12 cellular contexts compared by ENCODE assay signal in the genomic region with DNA sequence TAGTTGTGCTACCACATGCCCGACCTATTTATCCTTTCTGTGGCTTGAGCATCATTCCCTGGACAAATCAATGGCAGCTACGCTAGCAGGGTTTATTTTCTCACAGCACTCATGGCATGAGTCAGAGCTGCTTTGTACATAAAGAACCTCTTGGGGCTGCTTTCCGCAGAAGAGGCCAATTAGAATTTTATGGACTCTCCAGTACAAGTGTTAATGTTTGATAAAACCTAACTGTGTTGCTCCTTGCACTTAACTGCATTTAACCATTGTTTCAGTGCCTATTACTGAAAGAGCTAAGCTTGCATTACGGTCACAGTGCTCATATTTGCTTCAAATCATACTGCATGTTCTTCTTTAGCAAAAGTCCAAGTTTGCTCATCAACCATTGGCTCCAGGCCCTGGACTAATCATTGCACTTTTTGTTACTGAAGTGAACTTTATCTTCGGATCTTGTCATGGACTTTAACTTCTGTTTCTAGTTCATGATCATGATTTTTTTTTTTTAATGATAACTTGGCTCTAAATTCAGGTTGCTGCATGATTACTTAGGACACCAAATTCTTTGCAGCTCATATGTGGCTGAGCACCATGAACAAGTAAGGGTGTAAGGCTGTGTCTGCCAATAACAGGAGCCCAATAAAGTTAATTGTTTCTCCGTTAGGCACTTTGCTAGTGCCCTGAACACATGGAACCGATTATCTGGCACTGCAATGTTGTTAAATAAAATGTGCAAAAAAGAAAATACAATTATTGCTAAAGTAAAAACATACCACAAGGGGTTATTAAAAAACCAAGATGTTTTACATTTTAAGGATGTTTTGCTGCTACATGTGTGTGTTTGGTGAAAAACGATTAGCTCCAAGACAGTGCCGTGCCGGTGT.
DNase-seq lines count a peak whose midpoint lies in the region; ATAC-seq and TF ChIP-seq lines count a peak whose summit lies in the region.
"Had no signal": no experiment of that assay in that cellular context is flagged by ENCODE, and none has a peak within 500 bp of the region (broad histone marks: within the 10 kb centered on the region; RNA-seq: fewer than 3 reads in every experiment).

No MANE protein-coding gene starts in this region.

- H3K4me1 ChIP-seq in upper lobe of right lung (no peaks in the 10 kb centered on the region), heart right ventricle (peaks cover 0 to 5% (median 0%) of the 10 kb centered on the region in 9 donors)

- no peak overlapping the region for H3K4me3 ChIP-seq in upper lobe of right lung
- no peak overlapping the region for H3K4me3 ChIP-seq in heart right ventricle

- H3K27me3 ChIP-seq in upper lobe of right lung (no peaks in the 10 kb centered on the region), heart right ventricle (no peaks in the 10 kb centered on the region)

- H3K9me3 ChIP-seq in upper lobe of right lung (no peaks in the 10 kb centered on the region), heart right ventricle (no peaks in the 10 kb centered on the region)

- intact Hi-C loops in upper lobe of right lung (cut with DNase I) = no loop called here
- intact Hi-C loops in heart right ventricle (cut with DNase I) = no loop called here

- H3K27ac ChIP-seq in upper lobe of right lung (no peak overlapping the region), heart right ventricle (no peak overlapping the region)

- 74 to 80% methylated on average over 10 of the region's 10 CpGs for WGBS in heart right ventricle, 2 donors

- no peak for TF ChIP-seq CTCF in upper lobe of right lung (IDR thresholded peaks at IDR 0.05)
- TF ChIP-seq CTCF in heart right ventricle (IDR thresholded peaks at IDR 0.05) = no peak

- peak; percentile 96 for ATAC-seq in upper lobe of right lung
- no peak for ATAC-seq in HG03354 (IDR thresholded peaks at IDR 0.05; ENCODE audit: poor library complexity, severe bottlenecking, unreplicated experiment)
- no peak for ATAC-seq in heart right ventricle
- ATAC-seq: activated CD4-positive, alpha-beta T cell treated with anti-CD3 and anti-CD28 coated beads for 36 hours had no signal

- H3K36me3 ChIP-seq in upper lobe of right lung = no peaks in the 10 kb centered on the region
- no peaks in the 10 kb centered on the region for H3K36me3 ChIP-seq in heart right ventricle

- DNase-seq in SHP77 (lab: John Stamatoyannopoulos, UW) (peak; percentile 8 to 38), SHP77 treated with DMSO at 0.1 percent for 48 hours (lab: John Stamatoyannopoulos, UW) (no peak), NCI-H510A treated with DMSO at 0.1 percent for 48 hours (lab: John Stamatoyannopoulos, UW) (peak; percentile 98), inferior parietal cortex (ENCODE audit: extremely low spot score) (peak; percentile 13), upper lobe of right lung (no peak), NCI-H526 (lab: John Stamatoyannopoulos, UW) (no peak), heart right ventricle (no peak)
- DNase-seq: activated CD4-positive, alpha-beta T cell treated with anti-CD3 and anti-CD28 coated beads for 36 hours; hippocampal formation; NCI-H1048; nephron progenitor cell had no signal

Comparison
In these comparisons a context has a peak if more than half of its experiments do, and no peak if none do; other contexts are left out.
1. DNase-seq: peak in SHP77 (2 of 2), NCI-H510A treated with DMSO at 0.1 percent for 48 hours (single experiment) and inferior parietal cortex (single experiment); none in SHP77 treated with DMSO at 0.1 percent for 48 hours (single experiment), upper lobe of right lung (single experiment), NCI-H526 (0 of 2) and heart right ventricle (0 of 2).